Comparison of ENCODE assay signal across 18 cellular contexts in genomic region chr22:45889539-45890350, GRCh38.
DNase-seq lines count a peak whose midpoint lies in the region; ATAC-seq, FAIRE-seq and TF ChIP-seq lines count a peak whose summit lies in the region.
"Had no signal": no experiment of that assay in that cellular context is flagged by ENCODE, and none has a peak within 500 bp of the region (broad histone marks: within the 10 kb centered on the region; RNA-seq: fewer than 3 reads in every experiment).

No MANE protein-coding gene starts in this region.

- no TSS peak for BruUV-seq in endothelial cell of umbilical vein (replicated peaks; lab: Mats Ljungman, UMichigan)

- peaks cover 0 to 3% of the 10 kb centered on the region in 2 experiments for H3K27me3 ChIP-seq in endothelial cell of umbilical vein (ENCODE audit: control insufficient read depth in 2 of 2, insufficient read depth in 2 of 2, low read length in 2 of 2)
- no peaks in the 10 kb centered on the region for H3K27me3 ChIP-seq in mesendoderm (ENCODE audit: insufficient read depth, low read length, poor library complexity)
- no peaks in the 10 kb centered on the region for H3K27me3 ChIP-seq in thoracic aorta (replicated peaks; ENCODE audit: insufficient read depth)
- H3K27me3 ChIP-seq: Peyer's patch had no signal

- no peak for ATAC-seq in thoracic aorta (ENCODE audit: insufficient number of reproducible peaks, low FRiP score, low read depth)
- ATAC-seq in GM19395 (IDR thresholded peaks at IDR 0.05; ENCODE audit: unreplicated experiment) = no peak
- ATAC-seq: activated CD8-positive, alpha-beta T cell treated with anti-CD3 and anti-CD28 coated beads, Interleukin-2, amount 10 ng/mL, durations not matched to agents 7 days and 5 days had no signal

- H3K9me3 ChIP-seq in endothelial cell of umbilical vein (replicated peaks; ENCODE audit: control insufficient read depth, insufficient read depth, low read length) (no peaks in the 10 kb centered on the region), thoracic aorta (no peaks in the 10 kb centered on the region)
- H3K9me3 ChIP-seq: adrenal gland, Peyer's patch had no signal

- H4K20me1 ChIP-seq in endothelial cell of umbilical vein (replicated peaks; ENCODE audit: control insufficient read depth, extremely low read depth, insufficient read depth, low read length) = no peaks in the 10 kb centered on the region

- no peaks in the 10 kb centered on the region for H3K79me1 ChIP-seq in mesendoderm (ENCODE audit: low read length)

- FAIRE-seq in endothelial cell of umbilical vein (lab: Jason Lieb, UNC) = no peak

- H3K18ac ChIP-seq in mesendoderm (ENCODE audit: low read length) = no peak overlapping the region

- H3K4me2 ChIP-seq in endothelial cell of umbilical vein (ENCODE audit: insufficient read depth, low read length) (no peak overlapping the region), mesendoderm (ENCODE audit: low read length) (no peak overlapping the region)

- H2AFZ ChIP-seq in endothelial cell of umbilical vein (ENCODE audit: low read depth, low read length) = no peak overlapping the region

- no CpG with 5 or more reads among the region's 56 CpGs for WGBS in mesendoderm (ENCODE audit: extremely low coverage, insufficient coverage, low lambda C conversion rate)

- dilution Hi-C loops in endothelial cell of umbilical vein (cut with MboI; ENCODE audit: extremely low pct_ligation_motif_present, low sequenced_read_pairs) = no loop called here

- H3K4me1 ChIP-seq in endothelial cell of umbilical vein (ENCODE audit: control insufficient read depth, extremely low read depth, insufficient read depth, low read length) (no peaks in the 10 kb centered on the region), mesendoderm (ENCODE audit: control insufficient read depth, low read depth, low read length) (no peaks in the 10 kb centered on the region), thoracic aorta (ENCODE audit: control insufficient read depth in 1 of 2, low read depth in 2 of 2) (no peaks in the 10 kb centered on the region)
- H3K4me1 ChIP-seq: adrenal gland, Peyer's patch had no signal

- no peak overlapping the region for H3K4ac ChIP-seq in mesendoderm (ENCODE audit: low read depth, low read length)

- no peak overlapping the region for H3K56ac ChIP-seq in mesendoderm (ENCODE audit: low read length)

- no peak overlapping the region for H2BK120ac ChIP-seq in mesendoderm (ENCODE audit: low read depth, low read length)

- CTCF ChIA-PET in endothelial cell of umbilical vein (lab: Charles Lee) = no interaction called here

- no peak for TF ChIP-seq POLR2A in endothelial cell of umbilical vein (IDR thresholded peaks at IDR 0.05; ENCODE audit: low read depth, low read length)

- no peak overlapping the region for H2BK15ac ChIP-seq in mesendoderm (replicated peaks; ENCODE audit: low read depth)

- H3K9me1 ChIP-seq in endothelial cell of umbilical vein (replicated peaks; ENCODE audit: control insufficient read depth, extremely low read depth, insufficient read depth, low read length) = no peaks in the 10 kb centered on the region

- intact Hi-C loops in endothelial cell of umbilical vein (cut with micrococcal nuclease) = no loop called here

- POLR2A ChIA-PET in endothelial cell of umbilical vein (lab: Charles Lee) = no interaction called here

- no peak overlapping the region for H3K9ac ChIP-seq in endothelial cell of umbilical vein (replicated peaks; ENCODE audit: extremely low read depth, insufficient read depth, low read length)
- H3K9ac ChIP-seq in mesendoderm (ENCODE audit: low read length) = no peak overlapping the region

- no peak overlapping the region for H2BK5ac ChIP-seq in mesendoderm (ENCODE audit: low read length)

- peak; percentile 56 for DNase-seq in DMS53 (lab: John Stamatoyannopoulos, UW)
- DNase-seq in DMS53 treated with DMSO at 0.1 percent for 48 hours (lab: John Stamatoyannopoulos, UW; ENCODE audit: unreplicated experiment) = no peak
- DNase-seq in endothelial cell of umbilical vein (ENCODE audit: low read depth, low spot score) = no peak
- DNase-seq in mesendoderm = no peak
- no peak for DNase-seq in thoracic aorta (ENCODE audit: low spot score)
- DNase-seq in RPMI8226 = no peak
- DNase-seq in NCI-H2171 treated with DMSO at 0.1 percent for 48 hours (lab: John Stamatoyannopoulos, UW) = no peak
- DNase-seq: activated CD8-positive, alpha-beta T cell treated with anti-CD3 and anti-CD28 coated beads, Interleukin-2, amount 10 ng/mL, durations not matched to agents 7 days and 5 days; adrenal gland; DND-41; HFFc6; NCI-H2107; occipital lobe; Peyer's patch; stimulated activated naive CD4-positive, alpha-beta T cell; SW 1271 had no signal

- H3K36me3 ChIP-seq in endothelial cell of umbilical vein (ENCODE audit: control insufficient read depth in 2 of 2, extremely low read depth in 1 of 2, insufficient read depth in 2 of 2, low read length in 2 of 2) (no peaks in the 10 kb centered on the region), mesendoderm (ENCODE audit: control insufficient read depth, insufficient read depth, low read length) (no peaks in the 10 kb centered on the region), thoracic aorta (no peaks in the 10 kb centered on the region)
- H3K36me3 ChIP-seq: adrenal gland, Peyer's patch had no signal

- H3K27ac ChIP-seq in endothelial cell of umbilical vein (ENCODE audit: insufficient read depth, low read depth, low read length) (no peak overlapping the region), mesendoderm (ENCODE audit: low read depth, low read length) (no peak overlapping the region), thoracic aorta (no peak overlapping the region)
- H3K27ac ChIP-seq: 22Rv1, adrenal gland, Peyer's patch had no signal

- no peak for TF ChIP-seq CTCF in endothelial cell of umbilical vein (IDR thresholded peaks at IDR 0.05; ENCODE audit: extremely low read depth in 1 of 2, insufficient read depth in 1 of 2, low read depth in 1 of 2, low read length in 2 of 2)
- no peak for TF ChIP-seq CTCF in thoracic aorta (IDR thresholded peaks at IDR 0.05)

- H3K79me2 ChIP-seq in endothelial cell of umbilical vein (ENCODE audit: control insufficient read depth, insufficient read depth, low read length) (no peaks in the 10 kb centered on the region), mesendoderm (ENCODE audit: control insufficient read depth, insufficient read depth, low read length) (no peaks in the 10 kb centered on the region)

- no peak overlapping the region for H4K5ac ChIP-seq in mesendoderm (ENCODE audit: low read length)

- H2AK5ac ChIP-seq in mesendoderm (ENCODE audit: low read length) = no peak overlapping the region

- H4K8ac ChIP-seq in mesendoderm (ENCODE audit: low read depth, low read length) = no peak overlapping the region

- H3K23ac ChIP-seq in mesendoderm (ENCODE audit: low read length) = peak overlapping the region; percentile 45

- no peak overlapping the region for H3K4me3 ChIP-seq in endothelial cell of umbilical vein (replicated peaks in 1 of 3; ENCODE audit: insufficient read depth in 1 of 3, low read depth in 1 of 3, low read length in 3 of 3)
- H3K4me3 ChIP-seq in mesendoderm (ENCODE audit: low read length) = no peak overlapping the region
- peak overlapping the region; percentile 23 for H3K4me3 ChIP-seq in thoracic aorta
- H3K4me3 ChIP-seq: adrenal gland, Peyer's patch had no signal

TF ChIP-seq in endothelial cell of umbilical vein, 7 proteins besides CTCF, POLR2A, EP300 and RAD21:
- TF ChIP-seq EZH2 (IDR thresholded peaks at IDR 0.05; ENCODE audit: borderline replicate concordance, low read depth, low read length, severe bottlenecking) = peak; percentile 46
- no peak for TF ChIP-seq JUN (IDR thresholded peaks at IDR 0.05; ENCODE audit: borderline replicate concordance, insufficient read depth, insufficient read length, low read depth)
- TF ChIP-seq POLR2AphosphoS5 (IDR thresholded peaks at IDR 0.05; ENCODE audit: insufficient read depth, low read depth, low read length) = no peak
- TF ChIP-seq, protein P1, sequence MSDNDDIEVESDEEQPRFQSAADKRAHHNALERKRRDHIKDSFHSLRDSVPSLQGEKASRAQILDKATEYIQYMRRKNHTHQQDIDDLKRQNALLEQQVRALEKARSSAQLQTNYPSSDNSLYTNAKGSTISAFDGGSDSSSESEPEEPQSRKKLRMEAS (IDR thresholded peaks at IDR 0.05; ENCODE audit: insufficient read depth, insufficient read length) = no peak
